Comparison of ENCODE assay signal across 9 cellular contexts in genomic region chr2:160087854-160088745, GRCh38.
A peak's percentile ranks its signal among the peaks of the same experiment; 100 is the strongest.
DNase-seq lines count a peak whose midpoint lies in the region; ATAC-seq and TF ChIP-seq lines count a peak whose summit lies in the region.
"Had no signal": no experiment of that assay in that cellular context is flagged by ENCODE, and none has a peak within 500 bp of the region (broad histone marks: within the 10 kb centered on the region; RNA-seq: fewer than 3 reads in every experiment).

No MANE protein-coding gene starts in this region.

- TF ChIP-seq CTCF in 22Rv1 (IDR thresholded peaks at IDR 0.05) (0 out of 2 replicates have a peak, but pooled peaks have one; percentile 21), GM12865 (IDR thresholded peaks at IDR 0.05; ENCODE audit: insufficient read depth, low read depth, low read length, missing control alignments) (no peak), epithelial cell of esophagus (IDR thresholded peaks at IDR 0.05; ENCODE audit: insufficient read depth, low read depth, low read length, missing control alignments) (peak; percentile 24)

- DNase-seq in GM12865 (ENCODE audit: low read depth) (peak; percentile 29), NCI-H69 (lab: John Stamatoyannopoulos, UW) (peak; percentile 2), epithelial cell of esophagus (ENCODE audit: low read depth) (peak; percentile 20), RKO (ENCODE audit: low spot score) (no peak)
- DNase-seq: SHP77 treated with DMSO at 0.1 percent for 48 hours had no signal

- H3K4me3 ChIP-seq in GM12865 (ENCODE audit: low read depth, low read length) (no peak overlapping the region), epithelial cell of esophagus (ENCODE audit: low read length) (no peak overlapping the region)

- ATAC-seq in GM19023 (IDR thresholded peaks at IDR 0.05; ENCODE audit: unreplicated experiment) (no peak), HG03175 (IDR thresholded peaks at IDR 0.05; ENCODE audit: unreplicated experiment) (no peak), GM21515 (IDR thresholded peaks at IDR 0.05; ENCODE audit: unreplicated experiment) (no peak)

- no peak overlapping the region for H3K27ac ChIP-seq in 22Rv1
